31 cellular contexts compared by ENCODE assay signal in genomic region chr5:39323542-39323941, GRCh38. TPM values are rescaled to one million over a fixed set of nuclear protein-coding genes. Genes with fewer than 3 reads are reported as not detected.
"Had no signal": no experiment of that assay in that cellular context is flagged by ENCODE, and none has a peak within 500 bp of the region (broad histone marks: within the 10 kb centered on the region; RNA-seq: fewer than 3 reads in every experiment).

No MANE protein-coding gene starts in this region.

- H3K9me3 ChIP-seq: colonic mucosa had no signal

- H3K4me3 ChIP-seq: ascending aorta, breast epithelium, cardiac muscle cell, colonic mucosa, esophagus muscularis mucosa, gastroesophageal sphincter, heart right ventricle, hepatocyte had no signal

- H2AFZ ChIP-seq: hepatocyte had no signal

- DNase-seq: activated CD4-positive, alpha-beta memory T cell treated with anti-CD3 and anti-CD28 coated beads, Interleukin-2, amount 10 ng/mL, durations not matched to agents 7 days and 5 days; activated CD4-positive, alpha-beta T cell treated with anti-CD3 and anti-CD28 coated beads for 1 hour; activated CD4-positive, alpha-beta T cell treated with anti-CD3 and anti-CD28 coated beads for 4 hours; activated CD4-positive, alpha-beta T cell treated with anti-CD3 and anti-CD28 coated beads, Interleukin-2, amount 10 ng/mL, durations not matched to agents 7 days and 5 days; activated CD4-positive, alpha-beta T cell treated with anti-CD3 and anti-CD28 coated beads, Interleukin-2, amount 50 U/mL, for 4 hours; activated CD8-positive, alpha-beta memory T cell treated with anti-CD3 and anti-CD28 coated beads, Interleukin-2, amount 50 U/mL, for 48 hours; activated gamma-delta T cell; activated naive CD4-positive, alpha-beta T cell; activated naive CD4-positive, alpha-beta T cell treated with anti-CD3 and anti-CD28 coated beads, Interleukin-2, amount 10 ng/mL, durations not matched to agents 7 days and 5 days; activated naive CD8-positive, alpha-beta T cell treated with anti-CD3 and anti-CD28 coated beads, Interleukin-2, amount 10 ng/mL, durations not matched to agents 7 days and 5 days; activated T-cell treated with anti-CD3 and anti-CD28 coated beads for 4 hours; activated T-cell treated with anti-CD3 and anti-CD28 coated beads, Interleukin-2, amount 50 U/mL, for 24 hours; activated T-cell treated with anti-CD3 and anti-CD28 coated beads, Interleukin-2, amount 50 U/mL, for 72 hours; central memory CD4-positive, alpha-beta T cell; cerebellar nuclear complex; colonic mucosa; effector CD8-positive, alpha-beta T cell; erythroblast; foreskin keratinocyte; heart right ventricle; T-helper 17 cell; T1000 had no signal

- H3K79me2 ChIP-seq: hepatocyte had no signal

- H3K4me1 ChIP-seq: ascending aorta, breast epithelium, colonic mucosa, esophagus muscularis mucosa, foreskin keratinocyte, gastroesophageal sphincter, heart right ventricle had no signal

- H3K4me2 ChIP-seq: hepatocyte had no signal

- H3K36me3 ChIP-seq: ascending aorta, breast epithelium, cardiac muscle cell, colonic mucosa, esophagus muscularis mucosa, gastroesophageal sphincter, heart right ventricle had no signal

- H3K27me3 ChIP-seq: ascending aorta, breast epithelium, cardiac muscle cell, colonic mucosa, esophagus muscularis mucosa, gastroesophageal sphincter, hepatocyte had no signal

- ATAC-seq: activated naive CD4-positive, alpha-beta T cell treated with anti-CD3 and anti-CD28 coated beads, Interleukin-2, amount 50 U/mL, for 72 hours; activated T-cell treated with anti-CD3 and anti-CD28 coated beads, Interleukin-2, amount 50 U/mL, for 72 hours; foreskin keratinocyte; gastroesophageal sphincter; heart right ventricle; T-helper 17 cell; WTC11 had no signal

- H3K27ac ChIP-seq: ascending aorta, breast epithelium, cardiac muscle cell, colonic mucosa, esophagus muscularis mucosa, foreskin keratinocyte, gastroesophageal sphincter, heart right ventricle, hepatocyte, VCaP had no signal

RNA-seq across cellular contexts. Expression of gene C9, which starts 40.8 kb away (rescaled TPM):
- total RNA-seq: activated CD4-positive, alpha-beta memory T cell treated with anti-CD3 and anti-CD28 coated beads, Interleukin-2, amount 10 ng/mL, durations not matched to agents 7 days and 5 days; activated CD4-positive, alpha-beta T cell treated with anti-CD3 and anti-CD28 coated beads, Interleukin-2, amount 10 ng/mL, durations not matched to agents 7 days and 5 days; activated naive CD4-positive, alpha-beta T cell treated with anti-CD3 and anti-CD28 coated beads, Interleukin-2, amount 50 U/mL, for 72 hours; activated naive CD8-positive, alpha-beta T cell treated with anti-CD3 and anti-CD28 coated beads, Interleukin-2, amount 10 ng/mL, durations not matched to agents 7 days and 5 days; activated T-cell treated with anti-CD3 and anti-CD28 coated beads, Interleukin-2, amount 50 U/mL, for 72 hours; cardiac muscle cell; esophagus muscularis mucosa; foreskin keratinocyte; gastroesophageal sphincter; T-helper 17 cell had no signal
- polyA plus RNA-seq: cardiac muscle cell, foreskin keratinocyte, heart right ventricle had no signal
